35 cellular contexts compared by ENCODE assay signal in the genomic region with DNA sequence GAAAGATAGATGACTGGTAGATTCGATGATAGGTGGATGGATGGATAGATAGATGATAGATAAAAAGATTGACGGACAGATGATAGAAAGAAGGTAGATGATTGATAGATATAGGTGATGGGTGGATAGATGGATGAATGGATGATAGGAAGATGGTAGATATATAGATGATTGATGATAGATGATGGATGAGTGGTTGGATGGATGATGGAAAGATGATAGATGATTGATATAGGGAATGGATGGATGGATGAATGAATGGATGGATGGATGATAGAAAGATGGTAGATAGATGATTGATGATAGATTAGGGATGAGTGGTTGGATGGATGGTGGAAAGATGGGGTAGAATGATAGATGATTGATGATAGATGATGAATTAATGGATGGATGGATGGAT.
"Had no signal": no experiment of that assay in that cellular context is flagged by ENCODE, and none has a peak within 500 bp of the region (broad histone marks: within the 10 kb centered on the region; RNA-seq: fewer than 3 reads in every experiment).

No MANE protein-coding gene starts in this region.

- H3K36me3 Mint-ChIP-seq: activated CD4-positive, alpha-beta memory T cell treated with anti-CD3 and anti-CD28 coated beads for 36 hours; activated CD8-positive, alpha-beta memory T cell treated with anti-CD3 and anti-CD28 coated beads, Interleukin-2, amount 10 ng/mL, durations not matched to agents 7 days and 5 days; activated naive CD4-positive, alpha-beta T cell treated with anti-CD3 and anti-CD28 coated beads, Interleukin-2, amount 10 ng/mL, durations not matched to agents 7 days and 5 days; activated naive CD4-positive, alpha-beta T cell treated with anti-CD3 and anti-CD28 coated beads, Interleukin-2, amount 50 U/mL, for 24 hours; activated naive CD8-positive, alpha-beta T cell; activated naive CD8-positive, alpha-beta T cell treated with anti-CD3 and anti-CD28 coated beads, Interleukin-2, amount 10 ng/mL, durations not matched to agents 7 days and 5 days had no signal

- H3K9me3 Mint-ChIP-seq: activated B cell treated with CpG ODN at 0.5 μM for 24 hours; activated CD4-positive, alpha-beta memory T cell treated with anti-CD3 and anti-CD28 coated beads for 36 hours; activated CD4-positive, alpha-beta T cell treated with anti-CD3 and anti-CD28 coated beads, Interleukin-2, amount 10 ng/mL, durations not matched to agents 24 days and 14 days; activated naive CD4-positive, alpha-beta T cell treated with anti-CD3 and anti-CD28 coated beads, Interleukin-2, amount 10 ng/mL, durations not matched to agents 7 days and 5 days; activated naive CD4-positive, alpha-beta T cell treated with anti-CD3 and anti-CD28 coated beads, Interleukin-2, amount 50 U/mL, for 24 hours; activated naive CD8-positive, alpha-beta T cell treated with anti-CD3 and anti-CD28 coated beads, Interleukin-2, amount 10 ng/mL, durations not matched to agents 7 days and 5 days; activated T-cell treated with anti-CD3 and anti-CD28 coated beads, Interleukin-2, amount 50 U/mL, for 24 hours; activated T-helper 2 cell treated with anti-CD3 and anti-CD28 coated beads, Interferon-gamma antibody, Interleukin-2, Interleukin-4, amounts not matched to agents 10 μg/mL and 5 μg/mL and 100 μg/mL, durations not matched to agents 14 hours and 24 hours and 36 hours; T-helper 1 cell treated with Interleukin-12 subunit alpha and Interleukin-12 subunit beta and Interleukin-4 antibody, amounts not matched to agents 30 μg/mL and 1 μg/mL, for 36 hours; T-helper 2 cell treated with Interferon-gamma antibody and Interleukin-4, amounts not matched to agents 5 μg/mL and 100 μg/mL, for 36 hours had no signal

- H3K36me3 ChIP-seq: adrenal gland, brain microvascular endothelial cell, breast epithelium had no signal

- H3K4me1 ChIP-seq: adrenal gland, body of pancreas, breast epithelium had no signal

- H3K4me1 Mint-ChIP-seq: activated B cell treated with CpG ODN at 0.5 μM for 24 hours; activated CD4-positive, alpha-beta T cell treated with anti-CD3 and anti-CD28 coated beads, Interleukin-2, amount 10 ng/mL, durations not matched to agents 24 days and 14 days; activated CD8-positive, alpha-beta memory T cell treated with anti-CD3 and anti-CD28 coated beads, Interleukin-2, amount 10 ng/mL, durations not matched to agents 7 days and 5 days; activated naive CD4-positive, alpha-beta T cell treated with anti-CD3 and anti-CD28 coated beads, Interleukin-2, amount 10 ng/mL, durations not matched to agents 7 days and 5 days; activated naive CD4-positive, alpha-beta T cell treated with anti-CD3 and anti-CD28 coated beads, Interleukin-2, amount 50 U/mL, for 24 hours; activated naive CD8-positive, alpha-beta T cell treated with anti-CD3 and anti-CD28 coated beads, Interleukin-2, amount 10 ng/mL, durations not matched to agents 7 days and 5 days had no signal

- H3K27ac ChIP-seq: adrenal gland, body of pancreas, brain microvascular endothelial cell, breast epithelium, VCaP had no signal

- DNase-seq: activated B cell treated with CpG ODN at 0.5 μM for 24 hours; activated CD4-positive, alpha-beta memory T cell treated with anti-CD3 and anti-CD28 coated beads for 36 hours; activated CD4-positive, alpha-beta T cell treated with anti-CD3 and anti-CD28 coated beads for 4 hours; activated CD4-positive, alpha-beta T cell treated with anti-CD3 and anti-CD28 coated beads, Interleukin-2, amount 10 ng/mL, durations not matched to agents 24 days and 14 days; activated CD4-positive, alpha-beta T cell treated with anti-CD3 and anti-CD28 coated beads, Interleukin-2, amount 50 U/mL, for 1 hour; activated CD4-positive, alpha-beta T cell treated with anti-CD3 and anti-CD28 coated beads, Interleukin-2, amount 50 U/mL, for 4 hours; activated CD4-positive, CD25-positive, alpha-beta regulatory T cell treated with anti-CD3 and anti-CD28 coated beads, Interleukin-2, amount 50 U/mL, for 72 hours; activated CD8-positive, alpha-beta memory T cell treated with anti-CD3 and anti-CD28 coated beads for 24 hours; activated CD8-positive, alpha-beta memory T cell treated with anti-CD3 and anti-CD28 coated beads, Interleukin-2, amount 10 ng/mL, durations not matched to agents 7 days and 5 days; activated CD8-positive, alpha-beta memory T cell treated with anti-CD3 and anti-CD28 coated beads, Interleukin-2, amount 50 U/mL, for 48 hours; activated CD8-positive, alpha-beta T cell treated with anti-CD3 and anti-CD28 coated beads, Interleukin-2, amount 10 ng/mL, durations not matched to agents 7 days and 5 days; activated effector memory CD4-positive, alpha-beta T cell treated with Interleukin-2 at 50 U/mL for 16 hours; activated gamma-delta T cell; activated naive CD4-positive, alpha-beta T cell treated with anti-CD3 and anti-CD28 coated beads, Interleukin-2, amount 10 ng/mL, durations not matched to agents 7 days and 5 days; activated naive CD4-positive, alpha-beta T cell treated with Interleukin-2 at 50 U/mL for 16 hours; activated naive CD8-positive, alpha-beta T cell treated with anti-CD3 and anti-CD28 coated beads, Interleukin-2, amount 10 ng/mL, durations not matched to agents 7 days and 5 days; activated T-cell treated with anti-CD3 and anti-CD28 coated beads, Interleukin-2, amount 50 U/mL, for 24 hours; activated T-cell treated with anti-CD3 and anti-CD28 coated beads, Interleukin-2, amount 50 U/mL, for 48 hours; adrenal gland; amniotic stem cell; aorta; body of pancreas; brain microvascular endothelial cell; central memory CD4-positive, alpha-beta T cell; T-helper 2 cell; T-helper 9 cell had no signal

- H3K27me3 Mint-ChIP-seq: activated CD4-positive, alpha-beta T cell treated with anti-CD3 and anti-CD28 coated beads, Interleukin-2, amount 10 ng/mL, durations not matched to agents 24 days and 14 days; activated naive CD8-positive, alpha-beta T cell treated with anti-CD3 and anti-CD28 coated beads, Interleukin-2, amount 10 ng/mL, durations not matched to agents 7 days and 5 days had no signal

- H3K9me3 ChIP-seq: adrenal gland, body of pancreas had no signal

- H3K4me3 ChIP-seq: adrenal gland, body of pancreas, breast epithelium had no signal

- FAIRE-seq: astrocyte, TTC549 had no signal

- ATAC-seq: activated CD8-positive, alpha-beta memory T cell treated with anti-CD3 and anti-CD28 coated beads, Interleukin-2, amount 10 ng/mL, durations not matched to agents 7 days and 5 days; activated CD8-positive, alpha-beta T cell treated with anti-CD3 and anti-CD28 coated beads, Interleukin-2, amount 10 ng/mL, durations not matched to agents 7 days and 5 days; body of pancreas had no signal

- H3K27ac Mint-ChIP-seq: activated B cell treated with CpG ODN at 0.5 μM for 24 hours; activated CD4-positive, alpha-beta memory T cell treated with anti-CD3 and anti-CD28 coated beads for 36 hours; activated CD4-positive, alpha-beta T cell treated with anti-CD3 and anti-CD28 coated beads, Interleukin-2, amount 10 ng/mL, durations not matched to agents 24 days and 14 days; activated CD8-positive, alpha-beta memory T cell treated with anti-CD3 and anti-CD28 coated beads, Interleukin-2, amount 10 ng/mL, durations not matched to agents 7 days and 5 days; activated CD8-positive, alpha-beta T cell treated with anti-CD3 and anti-CD28 coated beads, Interleukin-2, amount 10 ng/mL, durations not matched to agents 7 days and 5 days; activated naive CD4-positive, alpha-beta T cell treated with anti-CD3 and anti-CD28 coated beads, Interleukin-2, amount 10 ng/mL, durations not matched to agents 7 days and 5 days; activated naive CD4-positive, alpha-beta T cell treated with anti-CD3 and anti-CD28 coated beads, Interleukin-2, amount 50 U/mL, for 24 hours; activated naive CD8-positive, alpha-beta T cell; activated naive CD8-positive, alpha-beta T cell treated with anti-CD3 and anti-CD28 coated beads, Interleukin-2, amount 10 ng/mL, durations not matched to agents 7 days and 5 days; activated T-cell treated with anti-CD3 and anti-CD28 coated beads, Interleukin-2, amount 50 U/mL, for 24 hours; activated T-helper 2 cell treated with anti-CD3 and anti-CD28 coated beads, Interferon-gamma antibody, Interleukin-2, Interleukin-4, amounts not matched to agents 10 μg/mL and 5 μg/mL and 100 μg/mL, durations not matched to agents 14 hours and 24 hours and 36 hours; T-helper 1 cell treated with Interleukin-12 subunit alpha and Interleukin-12 subunit beta and Interleukin-4 antibody, amounts not matched to agents 30 μg/mL and 1 μg/mL, for 36 hours; T-helper 2 cell treated with Interferon-gamma antibody and Interleukin-4, amounts not matched to agents 5 μg/mL and 100 μg/mL, for 36 hours had no signal

- H3K4me3 Mint-ChIP-seq: activated B cell treated with CpG ODN at 0.5 μM for 24 hours; activated CD4-positive, alpha-beta memory T cell treated with anti-CD3 and anti-CD28 coated beads for 36 hours; activated CD4-positive, alpha-beta T cell treated with anti-CD3 and anti-CD28 coated beads, Interleukin-2, amount 10 ng/mL, durations not matched to agents 24 days and 14 days; activated CD8-positive, alpha-beta memory T cell treated with anti-CD3 and anti-CD28 coated beads, Interleukin-2, amount 10 ng/mL, durations not matched to agents 7 days and 5 days; activated CD8-positive, alpha-beta T cell treated with anti-CD3 and anti-CD28 coated beads, Interleukin-2, amount 10 ng/mL, durations not matched to agents 7 days and 5 days; activated naive CD4-positive, alpha-beta T cell treated with anti-CD3 and anti-CD28 coated beads, Interleukin-2, amount 10 ng/mL, durations not matched to agents 7 days and 5 days; activated naive CD4-positive, alpha-beta T cell treated with anti-CD3 and anti-CD28 coated beads, Interleukin-2, amount 50 U/mL, for 24 hours; activated naive CD8-positive, alpha-beta T cell; activated naive CD8-positive, alpha-beta T cell treated with anti-CD3 and anti-CD28 coated beads, Interleukin-2, amount 10 ng/mL, durations not matched to agents 7 days and 5 days; activated T-cell treated with anti-CD3 and anti-CD28 coated beads, Interleukin-2, amount 50 U/mL, for 24 hours; T-helper 1 cell treated with Interleukin-12 subunit alpha and Interleukin-12 subunit beta and Interleukin-4 antibody, amounts not matched to agents 30 μg/mL and 1 μg/mL, for 36 hours; T-helper 2 cell treated with Interferon-gamma antibody and Interleukin-4, amounts not matched to agents 5 μg/mL and 100 μg/mL, for 36 hours had no signal
